In the genomic region with DNA sequence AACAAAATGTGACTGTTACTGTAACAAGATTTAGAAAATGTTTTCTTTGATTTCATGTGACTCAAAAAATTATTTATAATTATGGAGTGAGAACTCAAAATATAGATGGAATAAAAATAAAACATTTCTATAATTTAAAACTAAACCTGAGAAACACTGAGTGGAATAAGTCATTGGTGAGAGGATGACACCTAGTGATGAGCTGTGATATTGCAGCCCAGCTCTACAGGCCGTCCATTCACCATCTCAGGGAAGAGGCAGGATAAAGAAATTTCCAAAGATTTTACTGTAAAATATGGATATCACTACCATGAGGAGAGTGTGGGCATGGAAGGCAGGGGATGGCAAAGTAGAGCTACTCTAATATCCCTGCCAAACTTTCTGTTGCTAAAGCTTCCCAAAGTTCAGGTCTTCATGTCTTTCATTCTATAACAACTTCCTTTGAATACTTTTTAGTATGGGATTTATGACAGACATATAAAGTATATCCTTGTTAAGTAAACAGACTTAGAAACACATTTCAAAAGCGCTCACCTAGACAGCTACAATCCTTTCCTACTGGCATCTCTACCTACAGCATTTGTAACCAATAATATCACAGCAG, we compare ENCODE assay signal across 8 cellular contexts.
DNase-seq lines count a peak whose midpoint lies in the region; ATAC-seq, FAIRE-seq and TF ChIP-seq lines count a peak whose summit lies in the region.

No MANE protein-coding gene starts in this region.

- H3K4me3 ChIP-seq in MG63 (no peak overlapping the region), pancreas (no peak overlapping the region)

- H3K9me3 ChIP-seq in MG63, result peaks cover 14% of the 10 kb centered on the region
- H3K9me3 ChIP-seq in pancreas, result no peaks in the 10 kb centered on the region

- FAIRE-seq in G401.6 (lab: Jason Lieb, UNC) (peak; percentile 47), pancreas (lab: Jason Lieb, UNC) (peak; percentile 95)

- ATAC-seq in pancreas (peak in 1 of 4 donors; percentile 31), HG03520 (IDR thresholded peaks at IDR 0.05; ENCODE audit: unreplicated experiment) (no peak), GM19395 (IDR thresholded peaks at IDR 0.05; ENCODE audit: unreplicated experiment) (no peak), GM21381 (IDR thresholded peaks at IDR 0.05; ENCODE audit: unreplicated experiment) (no peak)

- WGBS in pancreas, 2 donors, result 99% methylated on average over 2 of the region's 2 CpGs

- H3K4me1 ChIP-seq in pancreas, result peaks cover 4 to 18% (median 5%) of the 10 kb centered on the region in 3 donors

- TF ChIP-seq CTCF in pancreas (IDR thresholded peaks at IDR 0.05), result peak in 3 of 4 donors; percentile 8 to 36 (median 26)

- H3K27me3 ChIP-seq in MG63, result no peaks in the 10 kb centered on the region
- no peaks in the 10 kb centered on the region for H3K27me3 ChIP-seq in pancreas

- DNase-seq in MG63 (peak; percentile 3), dermis blood vessel endothelial cell (peak; percentile 47), pancreas (no peak)
- DNase-seq in activated CD8-positive, alpha-beta memory T cell treated with anti-CD3 and anti-CD28 coated beads for 24 hours, result no peak

- no peaks in the 10 kb centered on the region for H3K36me3 ChIP-seq in MG63
- no peaks in the 10 kb centered on the region for H3K36me3 ChIP-seq in pancreas

- intact Hi-C loops in pancreas (cut with DNase I), result no loop called here

- H3K27ac ChIP-seq in pancreas, result no peak overlapping the region

Comparison
In these comparisons a context has a peak if more than half of its experiments do, and no peak if none do; other contexts are left out.
1. DNase-seq: peak in MG63 (single experiment) and dermis blood vessel endothelial cell (single experiment); none in pancreas (0 of 6) and activated CD8-positive, alpha-beta memory T cell treated with anti-CD3 and anti-CD28 coated beads for 24 hours (single experiment).